9 cellular contexts compared by ENCODE assay signal in the genomic region with DNA sequence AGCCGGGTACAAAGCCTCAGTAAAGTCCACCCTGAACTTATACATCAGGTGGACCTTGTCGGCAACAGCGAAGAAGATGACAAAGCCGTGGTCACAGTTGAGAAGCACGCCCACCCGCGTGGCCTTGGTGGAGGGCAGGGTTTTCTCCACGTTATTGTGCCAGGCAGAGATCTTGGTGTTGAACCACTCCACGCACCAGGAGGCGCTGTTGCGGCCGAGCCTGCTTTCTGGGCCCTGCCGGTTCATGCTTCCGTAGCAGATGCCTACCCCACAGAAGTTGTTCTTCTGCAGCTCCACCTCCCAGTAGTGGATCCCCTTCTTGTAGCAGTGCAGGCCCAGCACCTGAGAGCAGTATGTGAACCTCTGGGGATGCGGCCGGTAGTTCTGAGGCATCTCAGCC. TPM values are rescaled to one million over a fixed set of nuclear protein-coding genes. Genes with fewer than 3 reads are reported as not detected.
DNase-seq lines count a peak whose midpoint lies in the region; ATAC-seq and TF ChIP-seq lines count a peak whose summit lies in the region.
"Had no signal": no experiment of that assay in that cellular context is flagged by ENCODE, and none has a peak within 500 bp of the region (broad histone marks: within the 10 kb centered on the region; RNA-seq: fewer than 3 reads in every experiment).

No MANE protein-coding gene starts in this region.

- H3K9me3 ChIP-seq in OCI-LY3 (ENCODE audit: insufficient read depth, low read length): peaks cover 11% of the 10 kb centered on the region; the same call in 1 of the 2 replicates
- no peaks in the 10 kb centered on the region for H3K9me3 ChIP-seq in ascending aorta

- H3K36me3 ChIP-seq in OCI-LY3 (replicated peaks; ENCODE audit: low read depth, low read length): peaks cover 81% of the 10 kb centered on the region
- peaks cover 44 to 83% of the 10 kb centered on the region in 2 donors for H3K36me3 ChIP-seq in ascending aorta

- H3K79me2 ChIP-seq in OCI-LY3 (ENCODE audit: low read length): no peaks in the 10 kb centered on the region

- peaks cover 36% of the 10 kb centered on the region for H3K36me3 Mint-ChIP-seq in type B pancreatic cell

- no peak overlapping the region for H3K27ac Mint-ChIP-seq in type B pancreatic cell

- ATAC-seq in GM18870 (IDR thresholded peaks at IDR 0.05; ENCODE audit: unreplicated experiment) (no peak), GM21526 (IDR thresholded peaks at IDR 0.05; ENCODE audit: low FRiP score, unreplicated experiment) (no peak)

- H3K4me3 Mint-ChIP-seq in type B pancreatic cell: no peak overlapping the region

- H4K20me1 ChIP-seq in OCI-LY3 (ENCODE audit: insufficient read depth, low read length): peaks cover 8% of the 10 kb centered on the region; the same call in 1 of the 2 replicates

- H3K27me3 Mint-ChIP-seq in type B pancreatic cell: no peaks in the 10 kb centered on the region

- TF ChIP-seq CTCF in 22Rv1 (IDR thresholded peaks at IDR 0.05) (peak; percentile 56), OCI-LY3 (IDR thresholded peaks at IDR 0.05; ENCODE audit: low read depth, low read length) (peak; percentile 32), ascending aorta (IDR thresholded peaks at IDR 0.05) (peak; percentile 13 to 49 (median 36)), type B pancreatic cell (conservative IDR thresholded peaks at IDR 0.05) (peak; percentile 42)

- H3K27ac ChIP-seq in 22Rv1: no peak overlapping the region
- H3K27ac ChIP-seq in OCI-LY3 (ENCODE audit: low read length): no peak overlapping the region
- no peak overlapping the region for H3K27ac ChIP-seq in ascending aorta

- DNase-seq in ascending aorta (ENCODE audit: low spot score in 2 of 2): no peak
- DNase-seq in lung microvascular endothelial cell (ENCODE audit: low read depth in 2 of 2): peak; percentile 52 to 61
- no peak for DNase-seq in type B pancreatic cell (ENCODE audit: extremely low spot score, unreplicated experiment)
- DNase-seq in occipital lobe (lab: John Stamatoyannopoulos, UW): no peak

- no peak overlapping the region for H3K9ac ChIP-seq in OCI-LY3 (ENCODE audit: low read length)

- H2AFZ ChIP-seq in OCI-LY3 (ENCODE audit: low read depth, low read length): no peak overlapping the region

- peaks cover 4% of the 10 kb centered on the region for H3K4me1 ChIP-seq in OCI-LY3 (ENCODE audit: low read length)
- H3K4me1 ChIP-seq in ascending aorta: no peaks in the 10 kb centered on the region

- peaks cover 7% of the 10 kb centered on the region for H3K9me3 Mint-ChIP-seq in type B pancreatic cell

- no peaks in the 10 kb centered on the region for H3K27me3 ChIP-seq in OCI-LY3 (ENCODE audit: low read depth, low read length)
- H3K27me3 ChIP-seq in ascending aorta: no peaks in the 10 kb centered on the region

- intact Hi-C loops in ascending aorta (cut with DNase I): loop anchor here (2.0 kb wide), 1 partner anchor 49 kb away; no protein-coding TSS in a partner anchor

- peaks cover 19% of the 10 kb centered on the region for H3K4me1 Mint-ChIP-seq in type B pancreatic cell (ENCODE audit: unreplicated experiment)

- no peak overlapping the region for H3K4me2 ChIP-seq in OCI-LY3 (ENCODE audit: low read length)

- H3K4me3 ChIP-seq in OCI-LY3 (ENCODE audit: low read length) (no peak overlapping the region), ascending aorta (no peak overlapping the region)
- H3K4me3 ChIP-seq: skin epidermis had no signal

RNA-seq across cellular contexts. Expression of a gene that starts 22.1 kb away (rescaled TPM):
- 65.3 TPM for total RNA-seq in ascending aorta
- total RNA-seq in lung microvascular endothelial cell: 20.0 and 27.2 TPM in 2 replicates
- 43.4 and 46.7 TPM in 2 replicates for total RNA-seq in type B pancreatic cell (ENCODE audit: low replicate concordance)
- total RNA-seq in occipital lobe: 1.6 TPM

RNA-seq across cellular contexts. Expression of a gene that starts 57.8 kb away (rescaled TPM):
- total RNA-seq in ascending aorta (85.0 TPM), lung microvascular endothelial cell (6.5 and 16.3 TPM in 2 replicates), type B pancreatic cell (ENCODE audit: low replicate concordance) (5.3 and 6.9 TPM in 2 replicates), occipital lobe (42.0 TPM)

RNA-seq across cellular contexts. Expression of a gene that starts 58.0 kb away (rescaled TPM):
- total RNA-seq in ascending aorta (10.1 TPM), lung microvascular endothelial cell (3.5 and 18.1 TPM in 2 replicates), type B pancreatic cell (ENCODE audit: low replicate concordance) (2.0 and 4.1 TPM in 2 replicates), occipital lobe (1.9 TPM)

Comparison
In these comparisons a context has a peak if more than half of its experiments do, and no peak if none do; other contexts are left out.
1. DNase-seq: peak in lung microvascular endothelial cell (2 of 2); none in ascending aorta (0 of 2), type B pancreatic cell (single experiment) and occipital lobe (single experiment).
2. Peak in every context shown above with its lines, with median percentiles within 50 percentile points of each other: CTCF ChIP-seq.